21 cellular contexts compared by ENCODE assay signal in the genomic region with DNA sequence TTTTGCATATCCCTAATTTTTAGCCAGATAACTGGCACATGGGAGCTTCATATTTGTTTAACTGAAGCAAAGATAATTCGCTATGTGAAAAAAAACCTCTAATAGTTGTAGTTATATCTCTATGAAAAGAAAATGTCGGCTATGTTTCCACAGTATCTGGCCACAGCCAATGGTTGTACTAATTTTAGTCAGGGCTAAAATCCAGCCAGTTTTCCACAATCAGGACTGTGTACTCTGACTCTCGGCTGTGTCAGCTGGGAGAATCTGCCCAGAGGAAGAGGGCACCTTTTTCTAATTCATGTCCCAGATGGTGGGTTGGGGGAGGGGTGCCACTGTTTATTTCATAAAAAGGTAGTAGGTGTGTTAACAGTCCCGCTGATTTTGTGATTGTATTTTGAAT.
"Had no signal": no experiment of that assay in that cellular context is flagged by ENCODE, and none has a peak within 500 bp of the region (broad histone marks: within the 10 kb centered on the region; RNA-seq: fewer than 3 reads in every experiment).

No MANE protein-coding gene starts in this region.

- ATAC-seq: lower lobe of right lung; naive thymus-derived CD8-positive, alpha-beta T cell; pancreas; right lobe of liver; stimulated activated memory B cell treated with anti-CD40 and anti-IgM and Interleukin-4, amounts not matched to agents 10 μg/mL and 1 μg/mL and 100 μg/mL, for 72 hours; stimulated activated naive CD8-positive, alpha-beta T cell treated with anti-CD3 and anti-CD28 coated beads, Interleukin-15, amount 100 ng/mL, for 72 hours had no signal

- DNase-seq: hypothalamus; immature natural killer cell; kidney; lower lobe of right lung; mammary epithelial cell; mesenchymal stem cell; naive thymus-derived CD8-positive, alpha-beta T cell; nucleus accumbens; pancreas; posterior cingulate gyrus; retina; right lobe of liver; stimulated activated CD4-positive, alpha-beta T cell treated with anti-CD3 and anti-CD28 coated beads, Interleukin-1b, Interleukin-23, amount 100 ng/mL, for 48 hours; stimulated activated CD4-positive, alpha-beta T cell treated with anti-CD3 and anti-CD28 coated beads, Interleukin-2, amount 100 ng/mL, for 48 hours; stimulated activated CD4-positive, alpha-beta T cell treated with anti-CD3 and anti-CD28 coated beads, Interleukin-4, amount 100 ng/mL, for 4 hours; stimulated activated CD8-positive, alpha-beta memory T cell treated with anti-CD3 and anti-CD28 coated beads, Interleukin-4, amount 100 ng/mL, for 48 hours; stimulated activated naive CD4-positive, alpha-beta T cell treated with Interleukin-2 at 50 U/mL for 16 hours; stimulated activated naive CD8-positive, alpha-beta T cell treated with anti-CD3 and anti-CD28 coated beads, Interleukin-15, amount 100 ng/mL, for 72 hours; substantia nigra; uterus had no signal
